ENCODE assay signal across 1 cellular context in genomic region chr16:5642470-5642869, GRCh38.
TF ChIP-seq lines count a peak whose summit lies in the region.

No MANE protein-coding gene starts in this region.

TF ChIP-seq in GM23338, 12 proteins besides CTCF, POLR2A, EP300 and RAD21 (continued from another document):
- TF ChIP-seq ZNF462 (CRISPR knock-in tag; IDR thresholded peaks at IDR 0.05): no peak
- no peak for TF ChIP-seq ETS1 (IDR thresholded peaks at IDR 0.05)
- no peak for TF ChIP-seq POLR2AphosphoS5 (IDR thresholded peaks at IDR 0.05; ENCODE audit: low read depth)
